ENCODE assay signal across 9 cellular contexts in the genomic region with DNA sequence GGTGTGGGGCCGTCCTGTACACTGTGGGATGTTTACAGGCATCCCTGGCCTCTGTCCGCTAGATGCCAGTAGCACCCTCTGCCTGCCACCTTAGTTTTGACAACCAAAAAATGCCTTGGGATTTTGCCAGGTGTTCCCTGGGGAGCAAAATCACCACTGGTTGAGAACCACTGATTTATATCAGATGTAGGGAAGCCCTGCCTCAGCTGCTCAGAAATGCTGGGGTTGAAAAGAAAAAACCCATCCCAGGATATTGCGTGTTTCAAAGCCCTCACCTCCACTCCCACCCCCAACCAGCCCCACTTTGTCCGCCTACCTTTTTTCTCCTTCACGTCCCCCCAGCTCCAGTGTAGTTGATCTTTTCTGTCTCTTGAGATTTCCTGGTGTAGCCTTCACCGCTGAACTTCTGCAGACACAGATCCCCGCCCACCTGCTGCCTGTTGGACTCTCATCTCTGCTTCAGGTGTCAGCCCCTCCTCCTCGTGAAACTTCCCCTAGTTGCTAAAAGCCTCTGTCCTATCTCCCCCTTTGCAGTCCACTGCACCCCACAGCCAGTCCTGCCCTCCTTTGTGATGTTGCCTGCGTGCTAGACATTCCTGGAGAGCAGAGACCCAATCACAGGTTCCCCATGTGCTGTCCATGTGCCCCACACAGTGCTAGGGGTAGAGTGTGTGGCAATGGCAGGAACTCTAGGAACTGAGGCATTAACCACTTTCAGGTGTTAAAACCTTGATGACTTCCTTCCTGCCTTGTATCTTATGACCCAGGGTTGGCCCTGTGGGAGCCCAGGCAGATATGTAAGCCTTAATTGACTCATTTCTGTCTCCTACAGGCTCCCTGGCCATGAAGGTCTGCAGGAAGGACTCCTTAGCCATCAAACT.
DNase-seq lines count a peak whose midpoint lies in the region; ATAC-seq and TF ChIP-seq lines count a peak whose summit lies in the region.
"Had no signal": no experiment of that assay in that cellular context is flagged by ENCODE, and none has a peak within 500 bp of the region (broad histone marks: within the 10 kb centered on the region; RNA-seq: fewer than 3 reads in every experiment).

No MANE protein-coding gene starts in this region.

- CTCF ChIA-PET in Calu3 (lab: Charles Lee): interaction anchor here (1.0 kb wide), 1 partner anchor 34 kb away, joined by 3 read pairs; no protein-coding TSS in a partner anchor

- H3K36me3 ChIP-seq in WERI-Rb-1: peaks cover 2% of the 10 kb centered on the region; the same call in 1 of the 2 replicates

- no peak overlapping the region for H3K27ac Mint-ChIP-seq in Calu3 (ENCODE audit: unreplicated experiment)
- H3K27ac Mint-ChIP-seq in natural killer cell: peak overlapping the region; percentile 21 to 58

- H3K4me1 Mint-ChIP-seq in Calu3 (ENCODE audit: low read depth, unreplicated experiment) (no peaks in the 10 kb centered on the region), natural killer cell (peaks cover 11 to 17% of the 10 kb centered on the region in 2 donors)

- H3K27ac ChIP-seq in WERI-Rb-1: no peak overlapping the region
- H3K27ac ChIP-seq: SK-N-MC had no signal

- no peaks in the 10 kb centered on the region for H3K9me3 Mint-ChIP-seq in Calu3 (ENCODE audit: low read depth, unreplicated experiment)
- no peaks in the 10 kb centered on the region for H3K9me3 Mint-ChIP-seq in natural killer cell

- no peaks in the 10 kb centered on the region for H3K27me3 ChIP-seq in WERI-Rb-1 (ENCODE audit: insufficient read depth, low read depth, severe bottlenecking)

- no peak overlapping the region for H3K4me3 ChIP-seq in WERI-Rb-1 (ENCODE audit: low read depth, low read length)
- H3K4me3 ChIP-seq: SK-N-MC had no signal

- H3K36me3 Mint-ChIP-seq in Calu3 (ENCODE audit: insufficient read depth, unreplicated experiment) (no peaks in the 10 kb centered on the region), natural killer cell (no peaks in the 10 kb centered on the region)

- peaks cover 76% of the 10 kb centered on the region for H3K27me3 Mint-ChIP-seq in Calu3 (ENCODE audit: unreplicated experiment)
- H3K27me3 Mint-ChIP-seq in natural killer cell (ENCODE audit: low read depth in 2 of 2): peaks cover 17 to 29% of the 10 kb centered on the region in 2 donors

- H3K4me3 Mint-ChIP-seq in Calu3 (ENCODE audit: low read depth, unreplicated experiment) (no peak overlapping the region), natural killer cell (peak overlapping the region; percentile 74)

- DNase-seq in Calu3 (peak; percentile 38), WERI-Rb-1 (no peak), natural killer cell (peak; percentile 20), HuH-7 (ENCODE audit: low spot score) (no peak), NCI-H2029 (lab: John Stamatoyannopoulos, UW) (no peak), retina (no peak)

- no TSS peak for BruUV-seq in Calu3 (replicated peaks; lab: Mats Ljungman, UMichigan)

- ATAC-seq in GM18909 (IDR thresholded peaks at IDR 0.05; ENCODE audit: poor library complexity, unreplicated experiment) (peak; percentile 87), HG03095 (IDR thresholded peaks at IDR 0.05; ENCODE audit: unreplicated experiment) (peak; percentile 88), natural killer cell (peak; percentile 84 to 90 (median 86))

- intact Hi-C loops in Calu3 (cut with micrococcal nuclease; ENCODE audit: unreplicated experiment): loop anchor here (10.0 kb wide), 1 partner anchor 105 kb away; no protein-coding TSS in a partner anchor
- intact Hi-C loops in natural killer cell (cut with micrococcal nuclease): no loop called here

- peak; percentile 20 for TF ChIP-seq CTCF in Calu3 (IDR thresholded peaks at IDR 0.05; ENCODE audit: unreplicated experiment)
- TF ChIP-seq CTCF in WERI-Rb-1 (IDR thresholded peaks at IDR 0.05; ENCODE audit: low read depth, low read length): peak; percentile 23; the same call in 1 of the 2 replicates
- no peak for TF ChIP-seq CTCF in natural killer cell (IDR thresholded peaks at IDR 0.05)

- peaks cover 2% of the 10 kb centered on the region for H3K9me3 ChIP-seq in WERI-Rb-1 (ENCODE audit: severe bottlenecking)

Comparison
In these comparisons a context has a peak if more than half of its experiments do, and no peak if none do; other contexts are left out.
1. DNase-seq: peak in Calu3 (single experiment) and natural killer cell (single experiment); none in WERI-Rb-1 (single experiment), HuH-7 (single experiment), NCI-H2029 (single experiment) and retina (single experiment).
2. Peak in every context shown above with its lines, with median percentiles within 50 percentile points of each other: ATAC-seq.